1 cellular context compared by ENCODE assay signal in the genomic region with DNA sequence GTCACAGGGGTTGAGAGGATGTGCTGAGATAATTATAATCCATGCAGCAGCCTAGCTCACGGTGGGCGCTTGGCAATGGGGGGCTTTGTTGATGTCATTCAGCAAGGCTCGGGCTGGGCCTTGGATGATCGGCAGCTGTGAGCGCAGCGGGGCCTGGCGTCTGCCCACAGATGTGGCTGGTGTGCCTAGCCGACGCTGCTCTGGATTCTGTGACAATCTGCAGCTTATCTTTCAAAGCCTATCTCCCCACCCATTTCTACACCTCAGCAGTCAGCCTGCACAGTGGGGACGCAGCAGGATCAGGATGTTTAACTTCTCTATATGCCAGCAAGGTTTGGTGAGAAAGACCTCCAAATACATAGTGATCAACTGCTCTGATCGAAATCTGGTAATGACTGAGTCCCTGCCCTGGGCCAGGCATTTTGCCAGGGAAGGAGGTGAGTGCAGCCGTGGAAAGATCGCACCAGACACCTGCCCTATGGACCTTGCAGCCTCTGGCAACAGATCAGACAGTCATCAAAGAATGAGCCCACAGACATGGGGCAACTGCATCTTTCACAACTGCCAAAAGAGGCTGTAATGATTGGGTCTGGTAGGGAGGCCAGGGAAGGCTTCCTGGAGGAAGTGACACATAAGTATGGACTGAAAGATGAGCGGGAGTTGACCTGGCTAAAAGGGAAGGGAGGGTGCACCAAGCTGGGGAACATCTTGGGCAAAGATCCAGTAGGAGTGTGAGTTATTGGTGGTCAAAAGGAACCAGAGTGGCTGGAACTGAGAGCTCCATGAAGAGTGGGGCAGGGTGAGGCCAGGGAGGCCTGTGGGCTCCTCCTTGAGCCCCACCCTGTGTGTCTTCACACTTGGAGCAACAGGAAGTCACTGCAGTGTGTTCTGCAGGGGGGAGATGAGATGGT.
TF ChIP-seq lines count a peak whose summit lies in the region.

No MANE protein-coding gene starts in this region.

TF ChIP-seq in HepG2, 621 proteins besides CTCF, POLR2A, EP300 and RAD21 (continued from another document):
- TF ChIP-seq, protein P1, sequence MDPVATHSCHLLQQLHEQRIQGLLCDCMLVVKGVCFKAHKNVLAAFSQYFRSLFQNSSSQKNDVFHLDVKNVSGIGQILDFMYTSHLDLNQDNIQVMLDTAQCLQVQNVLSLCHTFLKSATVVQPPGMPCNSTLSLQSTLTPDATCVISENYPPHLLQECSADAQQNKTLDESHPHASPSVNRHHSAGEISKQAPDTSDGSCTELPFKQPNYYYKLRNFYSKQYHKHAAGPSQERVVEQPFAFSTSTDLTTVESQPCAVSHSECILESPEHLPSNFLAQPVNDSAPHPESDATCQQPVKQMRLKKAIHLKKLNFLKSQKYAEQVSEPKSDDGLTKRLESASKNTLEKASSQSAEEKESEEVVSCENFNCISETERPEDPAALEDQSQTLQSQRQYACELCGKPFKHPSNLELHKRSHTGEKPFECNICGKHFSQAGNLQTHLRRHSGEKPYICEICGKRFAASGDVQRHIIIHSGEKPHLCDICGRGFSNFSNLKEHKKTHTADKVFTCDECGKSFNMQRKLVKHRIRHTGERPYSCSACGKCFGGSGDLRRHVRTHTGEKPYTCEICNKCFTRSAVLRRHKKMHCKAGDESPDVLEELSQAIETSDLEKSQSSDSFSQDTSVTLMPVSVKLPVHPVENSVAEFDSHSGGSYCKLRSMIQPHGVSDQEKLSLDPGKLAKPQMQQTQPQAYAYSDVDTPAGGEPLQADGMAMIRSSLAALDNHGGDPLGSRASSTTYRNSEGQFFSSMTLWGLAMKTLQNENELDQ (CRISPR knock-in tag; IDR thresholded peaks at IDR 0.05; ENCODE audit: borderline replicate concordance) = no peak
- peak; percentile 49; the same call in 1 of the 2 replicates for TF ChIP-seq MAZ (IDR thresholded peaks at IDR 0.05; ENCODE audit: borderline replicate concordance, low read depth, low read length)
- TF ChIP-seq MAZ (CRISPR knock-in tag; IDR thresholded peaks at IDR 0.05; ENCODE audit: low read depth) = no peak
- no peak for TF ChIP-seq ZSCAN30 (CRISPR knock-in tag; IDR thresholded peaks at IDR 0.05)
- no peak for TF ChIP-seq MTF2 (CRISPR knock-in tag; IDR thresholded peaks at IDR 0.05; ENCODE audit: borderline replicate concordance)
- peak; percentile 87 for TF ChIP-seq ZNF3 (CRISPR knock-in tag; IDR thresholded peaks at IDR 0.05)
- no peak for TF ChIP-seq MED1 (CRISPR knock-in tag; IDR thresholded peaks at IDR 0.05)
- 0 out of 2 replicates have a peak, but pooled peaks have one; percentile 23 for TF ChIP-seq BHLHE40 (IDR thresholded peaks at IDR 0.05; ENCODE audit: low read length)
- no peak for TF ChIP-seq ZNF781 (CRISPR knock-in tag; IDR thresholded peaks at IDR 0.05; ENCODE audit: borderline replicate concordance, not compliant biosample characterization)
- TF ChIP-seq, protein P2, sequence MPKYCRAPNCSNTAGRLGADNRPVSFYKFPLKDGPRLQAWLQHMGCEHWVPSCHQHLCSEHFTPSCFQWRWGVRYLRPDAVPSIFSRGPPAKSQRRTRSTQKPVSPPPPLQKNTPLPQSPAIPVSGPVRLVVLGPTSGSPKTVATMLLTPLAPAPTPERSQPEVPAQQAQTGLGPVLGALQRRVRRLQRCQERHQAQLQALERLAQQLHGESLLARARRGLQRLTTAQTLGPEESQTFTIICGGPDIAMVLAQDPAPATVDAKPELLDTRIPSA (CRISPR knock-in tag; IDR thresholded peaks at IDR 0.05; ENCODE audit: borderline replicate concordance) = no peak
- TF ChIP-seq TCF7 (IDR thresholded peaks at IDR 0.05; ENCODE audit: low read depth) = 0 out of 2 replicates have a peak, but pooled peaks have one; percentile 37
- peak; percentile 98 for TF ChIP-seq ZFP36 (IDR thresholded peaks at IDR 0.05; ENCODE audit: borderline replicate concordance, low read depth, low read length, partially characterized antibody)
- 0 out of 2 replicates have a peak, but pooled peaks have one; percentile 12 for TF ChIP-seq BCL6 (CRISPR knock-in tag; IDR thresholded peaks at IDR 0.05)
- no peak for TF ChIP-seq NPAS2 (CRISPR knock-in tag; IDR thresholded peaks at IDR 0.05; ENCODE audit: borderline replicate concordance)
- TF ChIP-seq, protein P3, sequence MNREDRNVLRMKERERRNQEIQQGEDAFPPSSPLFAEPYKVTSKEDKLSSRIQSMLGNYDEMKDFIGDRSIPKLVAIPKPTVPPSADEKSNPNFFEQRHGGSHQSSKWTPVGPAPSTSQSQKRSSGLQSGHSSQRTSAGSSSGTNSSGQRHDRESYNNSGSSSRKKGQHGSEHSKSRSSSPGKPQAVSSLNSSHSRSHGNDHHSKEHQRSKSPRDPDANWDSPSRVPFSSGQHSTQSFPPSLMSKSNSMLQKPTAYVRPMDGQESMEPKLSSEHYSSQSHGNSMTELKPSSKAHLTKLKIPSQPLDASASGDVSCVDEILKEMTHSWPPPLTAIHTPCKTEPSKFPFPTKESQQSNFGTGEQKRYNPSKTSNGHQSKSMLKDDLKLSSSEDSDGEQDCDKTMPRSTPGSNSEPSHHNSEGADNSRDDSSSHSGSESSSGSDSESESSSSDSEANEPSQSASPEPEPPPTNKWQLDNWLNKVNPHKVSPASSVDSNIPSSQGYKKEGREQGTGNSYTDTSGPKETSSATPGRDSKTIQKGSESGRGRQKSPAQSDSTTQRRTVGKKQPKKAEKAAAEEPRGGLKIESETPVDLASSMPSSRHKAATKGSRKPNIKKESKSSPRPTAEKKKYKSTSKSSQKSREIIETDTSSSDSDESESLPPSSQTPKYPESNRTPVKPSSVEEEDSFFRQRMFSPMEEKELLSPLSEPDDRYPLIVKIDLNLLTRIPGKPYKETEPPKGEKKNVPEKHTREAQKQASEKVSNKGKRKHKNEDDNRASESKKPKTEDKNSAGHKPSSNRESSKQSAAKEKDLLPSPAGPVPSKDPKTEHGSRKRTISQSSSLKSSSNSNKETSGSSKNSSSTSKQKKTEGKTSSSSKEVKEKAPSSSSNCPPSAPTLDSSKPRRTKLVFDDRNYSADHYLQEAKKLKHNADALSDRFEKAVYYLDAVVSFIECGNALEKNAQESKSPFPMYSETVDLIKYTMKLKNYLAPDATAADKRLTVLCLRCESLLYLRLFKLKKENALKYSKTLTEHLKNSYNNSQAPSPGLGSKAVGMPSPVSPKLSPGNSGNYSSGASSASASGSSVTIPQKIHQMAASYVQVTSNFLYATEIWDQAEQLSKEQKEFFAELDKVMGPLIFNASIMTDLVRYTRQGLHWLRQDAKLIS (CRISPR knock-in tag; IDR thresholded peaks at IDR 0.05) = no peak
- TF ChIP-seq FOSL2 (CRISPR knock-in tag; IDR thresholded peaks at IDR 0.05) = peak; percentile 58; the same call in 1 of the 2 replicates
- TF ChIP-seq HNRNPLL (IDR thresholded peaks at IDR 0.05; ENCODE audit: low read depth, low read length, poor library complexity, severe bottlenecking) = no peak
- no peak for TF ChIP-seq ZNF343 (CRISPR knock-in tag; IDR thresholded peaks at IDR 0.05)
- TF ChIP-seq, protein P4, sequence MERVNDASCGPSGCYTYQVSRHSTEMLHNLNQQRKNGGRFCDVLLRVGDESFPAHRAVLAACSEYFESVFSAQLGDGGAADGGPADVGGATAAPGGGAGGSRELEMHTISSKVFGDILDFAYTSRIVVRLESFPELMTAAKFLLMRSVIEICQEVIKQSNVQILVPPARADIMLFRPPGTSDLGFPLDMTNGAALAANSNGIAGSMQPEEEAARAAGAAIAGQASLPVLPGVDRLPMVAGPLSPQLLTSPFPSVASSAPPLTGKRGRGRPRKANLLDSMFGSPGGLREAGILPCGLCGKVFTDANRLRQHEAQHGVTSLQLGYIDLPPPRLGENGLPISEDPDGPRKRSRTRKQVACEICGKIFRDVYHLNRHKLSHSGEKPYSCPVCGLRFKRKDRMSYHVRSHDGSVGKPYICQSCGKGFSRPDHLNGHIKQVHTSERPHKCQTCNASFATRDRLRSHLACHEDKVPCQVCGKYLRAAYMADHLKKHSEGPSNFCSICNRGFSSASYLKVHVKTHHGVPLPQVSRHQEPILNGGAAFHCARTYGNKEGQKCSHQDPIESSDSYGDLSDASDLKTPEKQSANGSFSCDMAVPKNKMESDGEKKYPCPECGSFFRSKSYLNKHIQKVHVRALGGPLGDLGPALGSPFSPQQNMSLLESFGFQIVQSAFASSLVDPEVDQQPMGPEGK (CRISPR knock-in tag; IDR thresholded peaks at IDR 0.05) = no peak
- peak; percentile 89 for TF ChIP-seq CEBPB (IDR thresholded peaks at IDR 0.05; ENCODE audit: borderline replicate concordance, low read depth, low read length)
- TF ChIP-seq XRCC5 (optimal IDR thresholded peaks at IDR 0.05; ENCODE audit: low read length) = peak; percentile 32
- TF ChIP-seq SKI (IDR thresholded peaks at IDR 0.05; ENCODE audit: partially characterized antibody) = peak; percentile 92
- TF ChIP-seq TBP (CRISPR knock-in tag; IDR thresholded peaks at IDR 0.05) = no peak
- TF ChIP-seq TBX3 (IDR thresholded peaks at IDR 0.05; ENCODE audit: borderline replicate concordance) = peak; percentile 31; the same call in 1 of the 2 replicates
- no peak for TF ChIP-seq NR2F1 (CRISPR knock-in tag; IDR thresholded peaks at IDR 0.05)
- TF ChIP-seq ZFP90 (CRISPR knock-in tag; IDR thresholded peaks at IDR 0.05; ENCODE audit: borderline replicate concordance) = no peak
- TF ChIP-seq, protein P5, sequence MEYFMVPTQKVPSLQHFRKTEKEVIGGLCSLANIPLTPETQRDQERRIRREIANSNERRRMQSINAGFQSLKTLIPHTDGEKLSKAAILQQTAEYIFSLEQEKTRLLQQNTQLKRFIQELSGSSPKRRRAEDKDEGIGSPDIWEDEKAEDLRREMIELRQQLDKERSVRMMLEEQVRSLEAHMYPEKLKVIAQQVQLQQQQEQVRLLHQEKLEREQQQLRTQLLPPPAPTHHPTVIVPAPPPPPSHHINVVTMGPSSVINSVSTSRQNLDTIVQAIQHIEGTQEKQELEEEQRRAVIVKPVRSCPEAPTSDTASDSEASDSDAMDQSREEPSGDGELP (IDR thresholded peaks at IDR 0.05; ENCODE audit: borderline replicate concordance, low read depth) = no peak
- TF ChIP-seq NCOR1 (IDR thresholded peaks at IDR 0.05; ENCODE audit: borderline replicate concordance, low read length) = peak; percentile 44; the same call in 1 of the 2 replicates
- TF ChIP-seq, protein P6, sequence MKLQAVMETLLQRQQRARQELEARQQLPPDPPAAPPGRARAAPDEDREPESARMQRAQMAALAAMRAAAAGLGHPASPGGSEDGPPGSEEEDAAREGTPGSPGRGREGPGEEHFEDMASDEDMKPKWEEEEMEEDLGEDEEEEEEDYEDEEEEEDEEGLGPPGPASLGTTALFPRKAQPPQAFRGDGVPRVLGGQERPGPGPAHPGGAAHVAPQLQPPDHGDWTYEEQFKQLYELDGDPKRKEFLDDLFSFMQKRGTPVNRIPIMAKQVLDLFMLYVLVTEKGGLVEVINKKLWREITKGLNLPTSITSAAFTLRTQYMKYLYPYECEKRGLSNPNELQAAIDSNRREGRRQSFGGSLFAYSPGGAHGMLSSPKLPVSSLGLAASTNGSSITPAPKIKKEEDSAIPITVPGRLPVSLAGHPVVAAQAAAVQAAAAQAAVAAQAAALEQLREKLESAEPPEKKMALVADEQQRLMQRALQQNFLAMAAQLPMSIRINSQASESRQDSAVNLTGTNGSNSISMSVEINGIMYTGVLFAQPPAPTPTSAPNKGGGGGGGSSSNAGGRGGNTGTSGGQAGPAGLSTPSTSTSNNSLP (IDR thresholded peaks at IDR 0.05; ENCODE audit: low read depth, low read length) = peak; percentile 62; the same call in 1 of the 2 replicates
- TF ChIP-seq HNF4A (CRISPR knock-in tag; IDR thresholded peaks at IDR 0.05) = peak; percentile 36
- no peak for TF ChIP-seq THYN1 (CRISPR knock-in tag; IDR thresholded peaks at IDR 0.05; ENCODE audit: borderline replicate concordance, low read depth)
- TF ChIP-seq HNF4G (IDR thresholded peaks at IDR 0.05; ENCODE audit: borderline replicate concordance, low read depth, low read length) = no peak
- TF ChIP-seq HNF4G (CRISPR knock-in tag; IDR thresholded peaks at IDR 0.05; ENCODE audit: borderline replicate concordance, low read depth) = no peak
- no peak for TF ChIP-seq ZNF569 (CRISPR knock-in tag; IDR thresholded peaks at IDR 0.05; ENCODE audit: borderline replicate concordance)
- no peak for TF ChIP-seq GZF1 (CRISPR knock-in tag; IDR thresholded peaks at IDR 0.05)
